ENCODE assay signal across 22 cellular contexts in genomic region chr11:115364892-115365291, GRCh38.
DNase-seq lines count a peak whose midpoint lies in the region; ATAC-seq and TF ChIP-seq lines count a peak whose summit lies in the region.
"Had no signal": no experiment of that assay in that cellular context is flagged by ENCODE, and none has a peak within 500 bp of the region (broad histone marks: within the 10 kb centered on the region; RNA-seq: fewer than 3 reads in every experiment).

No MANE protein-coding gene starts in this region.

- TF ChIP-seq CTCF in MCF 10A (IDR thresholded peaks at IDR 0.05; ENCODE audit: unreplicated experiment) = no peak

- CTCF ChIA-PET in MCF 10A (lab: Yijun Ruan, JAX) = interaction anchor here (0.7 kb wide), 2 partner anchors 18 to 1102 kb away, joined by 3 to 4 read pairs; no protein-coding TSS in a partner anchor

- POLR2A ChIA-PET in MCF 10A (lab: Yijun Ruan, JAX) = no interaction called here

- no peaks in the 10 kb centered on the region for H3K36me3 Mint-ChIP-seq in MCF 10A (ENCODE audit: insufficient read depth, unreplicated experiment)
- H3K36me3 Mint-ChIP-seq: CD4-positive, alpha-beta memory T cell; IgD-negative memory B cell had no signal

- no peak overlapping the region for H3K4me3 Mint-ChIP-seq in MCF 10A (ENCODE audit: unreplicated experiment)
- H3K4me3 Mint-ChIP-seq: CD4-positive, alpha-beta memory T cell; IgD-negative memory B cell had no signal

- no peak overlapping the region for H3K27ac Mint-ChIP-seq in MCF 10A (ENCODE audit: low read depth, unreplicated experiment)
- H3K27ac Mint-ChIP-seq: CD4-positive, alpha-beta memory T cell; IgD-negative memory B cell had no signal

- no peaks in the 10 kb centered on the region for H3K4me1 Mint-ChIP-seq in MCF 10A (ENCODE audit: insufficient read depth, unreplicated experiment)
- H3K4me1 Mint-ChIP-seq: CD4-positive, alpha-beta memory T cell; IgD-negative memory B cell had no signal

- no TSS peak for BruUV-seq in MCF 10A (replicated peaks; lab: Mats Ljungman, UMichigan)

- DNase-seq in left ventricle myocardium superior (no peak), Right ventricle myocardium superior (no peak), M059J (ENCODE audit: low read depth) (peak; percentile 49), kidney tubule cell (ENCODE audit: low spot score) (peak; percentile 25), SKM-1 (lab: John Stamatoyannopoulos, UW; ENCODE audit: unreplicated experiment) (no peak), MCF 10A (ENCODE audit: unreplicated experiment) (no peak), NOMO-1 treated with dmso at 0.1 percent for 144 hours (lab: John Stamatoyannopoulos, UW; ENCODE audit: unreplicated experiment) (no peak)
- DNase-seq: C1 segment of cervical spinal cord; CD4-positive, alpha-beta memory T cell; COR-L47; DMS79 treated with DMSO at 0.1 percent for 48 hours; H7; NCI-H1092 treated with DMSO at 0.1 percent for 48 hours; NCI-H1436; NCI-H187; NCI-H2081 treated with DMSO at 0.1 percent for 48 hours; NCI-H2171; NCI-H226; NCI-H510A; SK-N-SH had no signal

- peaks cover 9% of the 10 kb centered on the region for H3K27me3 Mint-ChIP-seq in MCF 10A (ENCODE audit: insufficient read depth, unreplicated experiment)
- H3K27me3 Mint-ChIP-seq: IgD-negative memory B cell had no signal

- no peaks in the 10 kb centered on the region for H3K9me3 Mint-ChIP-seq in MCF 10A (ENCODE audit: unreplicated experiment)
- H3K9me3 Mint-ChIP-seq: IgD-negative memory B cell had no signal

- ATAC-seq in left ventricle myocardium superior (peak; percentile 36), Right ventricle myocardium superior (ENCODE audit: poor library complexity) (no peak)
- ATAC-seq: Panc1 had no signal

- intact Hi-C loops in left ventricle myocardium superior (cut with micrococcal nuclease) = no loop called here
- intact Hi-C loops in Right ventricle myocardium superior (cut with DNase I) = no loop called here
- intact Hi-C loops in MCF 10A (cut with micrococcal nuclease) = no loop called here

Comparison
In these comparisons a context has a peak if more than half of its experiments do, and no peak if none do; other contexts are left out.
1. DNase-seq: peak in M059J (single experiment) and kidney tubule cell (single experiment); none in left ventricle myocardium superior (single experiment), Right ventricle myocardium superior (single experiment), SKM-1 (single experiment), MCF 10A (single experiment) and NOMO-1 treated with dmso at 0.1 percent for 144 hours (single experiment).